30 cellular contexts compared by ENCODE assay signal in genomic region chr11:94613120-94613519, GRCh38.
"Had no signal": no experiment of that assay in that cellular context is flagged by ENCODE, and none has a peak within 500 bp of the region (broad histone marks: within the 10 kb centered on the region; RNA-seq: fewer than 3 reads in every experiment).

No MANE protein-coding gene starts in this region.

- H3K27ac ChIP-seq: ascending aorta, brain microvascular endothelial cell, breast epithelium, VCaP had no signal

- H3K4me1 ChIP-seq: ascending aorta, breast epithelium had no signal

- H3K4me3 ChIP-seq: ascending aorta, breast epithelium had no signal

- ATAC-seq: activated CD8-positive, alpha-beta T cell treated with anti-CD3 and anti-CD28 coated beads for 36 hours; activated naive CD4-positive, alpha-beta T cell treated with anti-CD3 and anti-CD28 coated beads, Interleukin-2, amount 50 U/mL, for 72 hours; activated T-cell treated with anti-CD3 and anti-CD28 coated beads, Interleukin-2, amount 50 U/mL, for 4 hours; activated T-cell treated with anti-CD3 and anti-CD28 coated beads, Interleukin-2, amount 50 U/mL, for 72 hours; activated T-helper 17 cell treated with anti-CD3 and anti-CD28 coated beads, Interleukin-2, amount 50 U/mL, for 72 hours had no signal

- H3K36me3 ChIP-seq: brain microvascular endothelial cell, breast epithelium had no signal

- DNase-seq: activated B cell treated with CpG ODN at 0.5 μM for 24 hours; activated CD4-positive, alpha-beta memory T cell treated with anti-CD3 and anti-CD28 coated beads for 36 hours; activated CD4-positive, alpha-beta T cell treated with anti-CD3 and anti-CD28 coated beads for 4 hours; activated CD4-positive, alpha-beta T cell treated with anti-CD3 and anti-CD28 coated beads, Interleukin-2, amount 10 ng/mL, durations not matched to agents 24 days and 14 days; activated CD4-positive, alpha-beta T cell treated with anti-CD3 and anti-CD28 coated beads, Interleukin-2, amount 50 U/mL, for 1 hour; activated CD4-positive, alpha-beta T cell treated with anti-CD3 and anti-CD28 coated beads, Interleukin-2, amount 50 U/mL, for 4 hours; activated CD4-positive, CD25-positive, alpha-beta regulatory T cell treated with anti-CD3 and anti-CD28 coated beads, Interleukin-2, amount 50 U/mL, for 72 hours; activated CD8-positive, alpha-beta memory T cell treated with anti-CD3 and anti-CD28 coated beads, Interleukin-2, amount 50 U/mL, for 4 hours; activated CD8-positive, alpha-beta T cell treated with anti-CD3 and anti-CD28 coated beads for 36 hours; activated effector memory CD4-positive, alpha-beta T cell treated with anti-CD3 and anti-CD28 coated beads, Interleukin-2, amount 50 U/mL, for 16 hours; activated gamma-delta T cell treated with Interleukin-2 at 50 U/mL for 16 hours; activated naive CD4-positive, alpha-beta T cell; activated naive CD4-positive, alpha-beta T cell treated with anti-CD3 and anti-CD28 coated beads for 36 hours; activated naive CD4-positive, alpha-beta T cell treated with anti-CD3 and anti-CD28 coated beads, Interleukin-2, amount 50 U/mL, for 16 hours; activated naive CD8-positive, alpha-beta T cell treated with anti-CD3 and anti-CD28 coated beads for 36 hours; activated T-cell treated with anti-CD3 and anti-CD28 coated beads for 4 hours; activated T-cell treated with anti-CD3 and anti-CD28 coated beads, Interleukin-2, amount 50 U/mL, for 1 hour; activated T-cell treated with anti-CD3 and anti-CD28 coated beads, Interleukin-2, amount 50 U/mL, for 4 hours; activated T-cell treated with anti-CD3 and anti-CD28 coated beads, Interleukin-2, amount 50 U/mL, for 72 hours; amygdala; anterior cingulate cortex; brain microvascular endothelial cell; central memory CD4-positive, alpha-beta T cell; T-helper 2 cell; T-helper 9 cell had no signal

- H3K27me3 ChIP-seq: ascending aorta, brain microvascular endothelial cell, breast epithelium had no signal
